In the genomic region with DNA sequence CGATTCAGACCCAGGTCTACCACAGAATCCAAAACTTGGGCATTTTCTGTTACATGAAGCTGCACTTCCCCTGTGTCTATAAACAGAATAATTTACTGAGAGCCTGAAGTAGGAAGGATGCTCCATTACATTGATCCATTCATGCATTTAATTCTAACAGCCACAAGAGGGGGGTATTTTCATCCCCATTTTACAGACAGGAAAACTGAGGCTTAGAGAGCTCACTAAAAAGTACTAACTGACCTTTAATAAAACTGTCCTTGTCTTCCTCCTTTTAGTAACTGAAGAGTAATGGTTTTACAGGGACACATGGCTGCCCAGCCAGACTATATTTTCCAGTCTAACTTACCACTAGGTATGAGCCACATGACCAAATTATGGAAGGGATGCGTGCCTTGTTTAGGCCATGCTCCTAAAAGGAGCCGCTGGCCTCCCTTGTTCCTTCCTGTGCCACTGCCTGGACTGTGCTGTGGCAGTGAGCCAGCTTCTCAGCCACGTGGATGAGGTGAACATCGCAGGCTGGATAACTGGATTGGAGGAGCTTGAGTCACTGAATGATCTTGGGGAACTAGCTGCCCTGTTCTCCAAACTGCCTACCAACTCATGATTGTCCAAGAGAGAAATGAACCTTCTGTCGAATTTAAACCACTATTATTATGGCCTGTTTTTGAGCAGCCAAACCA, we compare ENCODE assay signal across 12 cellular contexts.
DNase-seq lines count a peak whose midpoint lies in the region; ATAC-seq, FAIRE-seq and TF ChIP-seq lines count a peak whose summit lies in the region.
"Had no signal": no experiment of that assay in that cellular context is flagged by ENCODE, and none has a peak within 500 bp of the region (broad histone marks: within the 10 kb centered on the region; RNA-seq: fewer than 3 reads in every experiment).

No MANE protein-coding gene starts in this region.

- no peak for FAIRE-seq in astrocyte (lab: Jason Lieb, UNC)

- H3K79me2 ChIP-seq in H9 (ENCODE audit: insufficient read depth, low read length): no peaks in the 10 kb centered on the region
- no peaks in the 10 kb centered on the region for H3K79me2 ChIP-seq in astrocyte (ENCODE audit: insufficient read depth, low read length)

- H3K27me3 ChIP-seq in H9 (ENCODE audit: insufficient read depth, low read length) (no peaks in the 10 kb centered on the region), astrocyte (ENCODE audit: insufficient read depth, low read length) (no peaks in the 10 kb centered on the region)
- H3K27me3 ChIP-seq: cardiac muscle cell, SJCRH30 had no signal

- no peak overlapping the region for H2BK20ac ChIP-seq in H9 (ENCODE audit: low read depth, low read length, poor library complexity, severe bottlenecking)

- H3K27ac Mint-ChIP-seq in H9: no peak overlapping the region; a peak in 1 of 7 replicates
- no peak overlapping the region for H3K27ac Mint-ChIP-seq in astrocyte (ENCODE audit: unreplicated experiment)

- H3K4me1 ChIP-seq in H9 (ENCODE audit: insufficient read depth, low read length) (no peaks in the 10 kb centered on the region), astrocyte (ENCODE audit: insufficient read depth, low read length) (no peaks in the 10 kb centered on the region)
- H3K4me1 ChIP-seq: SJCRH30 had no signal

- no peak overlapping the region for H2AK5ac ChIP-seq in H9 (ENCODE audit: insufficient read length, low read length)

- no peak overlapping the region for H3K18ac ChIP-seq in H9 (ENCODE audit: insufficient read length, low read depth, low read length)

- DNase-seq in H9 (no peak), astrocyte (ENCODE audit: low read depth) (no peak), iris pigment epithelial cell (ENCODE audit: low read depth) (peak; percentile 33)
- no peak for DNase-seq in activated CD4-positive, alpha-beta T cell treated with anti-CD3 and anti-CD28 coated beads for 48 hours
- DNase-seq: DMS153, NCI-H146 had no signal

- H4K91ac ChIP-seq in H9 (ENCODE audit: insufficient read length, low read depth, low read length): no peak overlapping the region

- H3T11ph ChIP-seq in H9 (ENCODE audit: low read length): no peak overlapping the region

- no peak overlapping the region for H2BK120ac ChIP-seq in H9 (ENCODE audit: low read depth, low read length, poor library complexity, severe bottlenecking)

- H3K4me1 Mint-ChIP-seq in H9 (peaks cover 3% of the 10 kb centered on the region in 2 experiments; a peak in 3 of 4 replicates), astrocyte (ENCODE audit: low read depth, unreplicated experiment) (no peaks in the 10 kb centered on the region)

- H3K9me3 Mint-ChIP-seq in H9 (peaks cover 12 to 14% of the 10 kb centered on the region in 2 experiments), astrocyte (ENCODE audit: unreplicated experiment) (peaks cover 3% of the 10 kb centered on the region)

- no peaks in the 10 kb centered on the region for H3K23me2 ChIP-seq in H9 (ENCODE audit: insufficient read length, low read depth, low read length, poor library complexity, severe bottlenecking)

- H3K4me3 Mint-ChIP-seq in H9 (no peak overlapping the region), astrocyte (ENCODE audit: unreplicated experiment) (no peak overlapping the region)

- H3K79me1 ChIP-seq in H9 (ENCODE audit: insufficient read depth, low read depth, low read length, poor library complexity, severe bottlenecking): no peaks in the 10 kb centered on the region

- TF ChIP-seq CTCF in C4-2B (conservative IDR thresholded peaks at IDR 0.05) (peak; percentile 62), H9 (conservative IDR thresholded peaks at IDR 0.05) (peak; percentile 60), astrocyte (IDR thresholded peaks at IDR 0.05; ENCODE audit: insufficient read depth, low read depth, low read length) (peak; percentile 5)

- H2BK15ac ChIP-seq in H9 (ENCODE audit: low read depth, low read length): no peak overlapping the region

- H3K9ac ChIP-seq in H9 (ENCODE audit: extremely low read depth, insufficient read length, low read length) (no peak overlapping the region), astrocyte (ENCODE audit: low read length) (no peak overlapping the region)

- H3K4ac ChIP-seq in H9 (ENCODE audit: low read depth, low read length): no peak overlapping the region

- H3K14ac ChIP-seq in H9 (ENCODE audit: insufficient read depth, low read length): no peak overlapping the region

- no peak overlapping the region for H2BK5ac ChIP-seq in H9 (ENCODE audit: insufficient read length, low read length)

- no peak overlapping the region for H3K4me3 ChIP-seq in astrocyte (ENCODE audit: insufficient read depth, low read depth, low read length)
- H3K4me3 ChIP-seq: cardiac muscle cell, SJCRH30 had no signal

- H4K5ac ChIP-seq in H9 (ENCODE audit: insufficient read length, low read depth, low read length): no peak overlapping the region

- H3K36me3 ChIP-seq in astrocyte (ENCODE audit: insufficient read depth, low read length): peaks cover 6% of the 10 kb centered on the region

- peaks cover 16 to 24% (median 22%) of the 10 kb centered on the region in 3 experiments for H3K36me3 Mint-ChIP-seq in H9 (ENCODE audit: insufficient read depth in 1 of 3, low read depth in 3 of 3)
- peaks cover 49% of the 10 kb centered on the region for H3K36me3 Mint-ChIP-seq in astrocyte (ENCODE audit: low read depth, unreplicated experiment)

- H3K56ac ChIP-seq in H9 (ENCODE audit: insufficient read length, low read depth, low read length): no peak overlapping the region

- H3K4me2 ChIP-seq in H9 (ENCODE audit: insufficient read depth, insufficient read length, low read length) (no peak overlapping the region), astrocyte (ENCODE audit: low read length) (no peak overlapping the region)

- no peak overlapping the region for H2BK12ac ChIP-seq in H9 (ENCODE audit: insufficient read length, low read depth, low read length)

- no peak overlapping the region for H3K23ac ChIP-seq in H9 (ENCODE audit: insufficient read length, low read depth, low read length)

- H3K27ac ChIP-seq in C4-2B (no peak overlapping the region), H9 (ENCODE audit: insufficient read length, low read depth, low read length) (no peak overlapping the region), astrocyte (ENCODE audit: low read depth, low read length) (no peak overlapping the region)
- H3K27ac ChIP-seq: cardiac muscle cell, SJCRH30 had no signal

- no peaks in the 10 kb centered on the region for H4K20me1 ChIP-seq in H9 (ENCODE audit: control insufficient read depth, insufficient read depth, insufficient read length)
- H4K20me1 ChIP-seq in astrocyte (ENCODE audit: insufficient read depth, low read length): no peaks in the 10 kb centered on the region

- no peak overlapping the region for H4K8ac ChIP-seq in H9 (replicated peaks; ENCODE audit: insufficient read length, low read depth, low read length)

- no peaks in the 10 kb centered on the region; the same call in 1 of the 2 replicates for H3K27me3 Mint-ChIP-seq in H9 (ENCODE audit: low read depth)
- H3K27me3 Mint-ChIP-seq in astrocyte (ENCODE audit: low read depth, unreplicated experiment): no peaks in the 10 kb centered on the region

- ATAC-seq in HG03039 (IDR thresholded peaks at IDR 0.05; ENCODE audit: unreplicated experiment): no peak
- no peak for ATAC-seq in GM21619 (IDR thresholded peaks at IDR 0.05; ENCODE audit: unreplicated experiment)
- no peak for ATAC-seq in GM19328 (IDR thresholded peaks at IDR 0.05; ENCODE audit: unreplicated experiment)

- WGBS in H9 (ENCODE audit: extremely low coverage, insufficient read length, low lambda C conversion rate): no CpG with 5 or more reads among the region's 6 CpGs

- no peak overlapping the region for H2AFZ ChIP-seq in H9 (ENCODE audit: low read length)
- H2AFZ ChIP-seq in astrocyte (ENCODE audit: low read depth, low read length): no peak overlapping the region

- peaks cover 10% of the 10 kb centered on the region for H3K9me3 ChIP-seq in H9 (ENCODE audit: control insufficient read depth, low read depth, low read length)
- H3K9me3 ChIP-seq in astrocyte (ENCODE audit: insufficient read depth, low read depth, low read length): peaks cover 8% of the 10 kb centered on the region
- H3K9me3 ChIP-seq: SJCRH30 had no signal

Comparison
In these comparisons a context has a peak if more than half of its experiments do, and no peak if none do; other contexts are left out.
1. CTCF ChIP-seq: peak in every context shown above with its lines; median percentile 62 in C4-2B; 60 in H9; 5 in astrocyte.